10 cellular contexts compared by ENCODE assay signal in genomic region chr2:205025580-205026240, GRCh38.
DNase-seq lines count a peak whose midpoint lies in the region; ATAC-seq and TF ChIP-seq lines count a peak whose summit lies in the region.
"Had no signal": no experiment of that assay in that cellular context is flagged by ENCODE, and none has a peak within 500 bp of the region (broad histone marks: within the 10 kb centered on the region; RNA-seq: fewer than 3 reads in every experiment).

No MANE protein-coding gene starts in this region.

- H3K4me1 Mint-ChIP-seq in stimulated activated effector memory CD8-positive, alpha-beta T cell treated with anti-CD3 and anti-CD28 coated beads, Interleukin-12 subunit alpha, Interleukin-12 subunit beta, amount 100 ng/mL, for 72 hours, result no peaks in the 10 kb centered on the region

- H3K4me3 Mint-ChIP-seq in stimulated activated effector memory CD8-positive, alpha-beta T cell treated with anti-CD3 and anti-CD28 coated beads, Interleukin-12 subunit alpha, Interleukin-12 subunit beta, amount 100 ng/mL, for 72 hours, result no peak overlapping the region
- H3K4me3 Mint-ChIP-seq: activated naive CD8-positive, alpha-beta T cell had no signal

- peak overlapping the region; percentile 75 for H4K8ac ChIP-seq in mesenchymal stem cell (ENCODE audit: low read length)

- H3K27ac ChIP-seq in ACC112 (ENCODE audit: low read depth, low read length) (peak overlapping the region; percentile 48), mammary epithelial cell (ENCODE audit: insufficient read depth, low read depth, low read length) (no peak overlapping the region), mesenchymal stem cell (ENCODE audit: low read length, poor library complexity, severe bottlenecking) (peak overlapping the region; percentile 25)

- peak overlapping the region; percentile 46 to 80 for H3K18ac ChIP-seq in mesenchymal stem cell (ENCODE audit: low read depth in 1 of 2, low read length in 2 of 2)

- H3K9me3 ChIP-seq in mammary epithelial cell (replicated peaks; ENCODE audit: insufficient read depth, low read length), result no peaks in the 10 kb centered on the region
- no peaks in the 10 kb centered on the region for H3K9me3 ChIP-seq in mesenchymal stem cell (ENCODE audit: control insufficient read depth, low read length)

- H3K79me1 ChIP-seq in mesenchymal stem cell (replicated peaks; ENCODE audit: low read length, poor library complexity, severe bottlenecking), result no peaks in the 10 kb centered on the region

- H3K79me2 ChIP-seq in ACC112 (ENCODE audit: control insufficient read depth, insufficient read depth, low read length, unreplicated experiment) (no peaks in the 10 kb centered on the region), mammary epithelial cell (ENCODE audit: insufficient read depth, low read length) (no peaks in the 10 kb centered on the region)

- DNase-seq in OCI-M1 (lab: John Stamatoyannopoulos, UW) (peak; percentile 75), mammary epithelial cell (peak; percentile 1), mesenchymal stem cell (peak; percentile 68), HPDE6-E6E7 (ENCODE audit: extremely low spot score) (no peak), SKM-1 treated with dmso at 0.1 percent for 144 hours (lab: John Stamatoyannopoulos, UW; ENCODE audit: unreplicated experiment) (no peak)
- no peak for DNase-seq in stimulated activated effector memory CD8-positive, alpha-beta T cell treated with anti-CD3 and anti-CD28 coated beads, Interleukin-12 subunit alpha, Interleukin-12 subunit beta, amount 100 ng/mL, for 72 hours (ENCODE audit: low spot score in 2 of 2)
- no peak for DNase-seq in activated CD8-positive, alpha-beta memory T cell treated with anti-CD3 and anti-CD28 coated beads for 24 hours
- DNase-seq: NCI-H1436 treated with DMSO at 0.1 percent for 48 hours had no signal

- TF ChIP-seq CTCF in mammary epithelial cell (conservative IDR thresholded peaks at IDR 0.05 in 1 of 2, IDR thresholded peaks at IDR 0.05 in 1 of 2; ENCODE audit: extremely low read depth in 1 of 2, insufficient read depth in 1 of 2, low read depth in 1 of 2, low read length in 2 of 2), result no peak

- H2AFZ ChIP-seq in ACC112 (ENCODE audit: low read length, unreplicated experiment), result peak overlapping the region; percentile 39
- H2AFZ ChIP-seq in mammary epithelial cell (ENCODE audit: low read depth, low read length), result peak overlapping the region; percentile 6
- H2AFZ ChIP-seq in mesenchymal stem cell (ENCODE audit: low read depth, low read length), result no peak overlapping the region

- H4K20me1 ChIP-seq in mammary epithelial cell (ENCODE audit: insufficient read depth, low read length), result no peaks in the 10 kb centered on the region

- peak overlapping the region; percentile 21 for H2BK15ac ChIP-seq in mesenchymal stem cell (ENCODE audit: low read depth, poor library complexity, severe bottlenecking)

- H3K9me3 Mint-ChIP-seq in stimulated activated effector memory CD8-positive, alpha-beta T cell treated with anti-CD3 and anti-CD28 coated beads, Interleukin-12 subunit alpha, Interleukin-12 subunit beta, amount 100 ng/mL, for 72 hours, result no peaks in the 10 kb centered on the region

- no peak overlapping the region for H3K4ac ChIP-seq in mesenchymal stem cell (ENCODE audit: low read depth in 1 of 2, low read length in 2 of 2)

- H3K36me3 ChIP-seq in ACC112 (ENCODE audit: insufficient read depth, low read length) (no peaks in the 10 kb centered on the region), mammary epithelial cell (ENCODE audit: insufficient read depth, low read length) (no peaks in the 10 kb centered on the region), mesenchymal stem cell (ENCODE audit: control insufficient read depth in 1 of 2, insufficient read depth in 2 of 2, low read depth in 1 of 2, low read length in 2 of 2) (no peaks in the 10 kb centered on the region)

- H3K4me3 ChIP-seq in ACC112 (ENCODE audit: low read depth, low read length) (peak overlapping the region; percentile 57), mammary epithelial cell (replicated peaks in 1 of 3; ENCODE audit: insufficient read depth in 1 of 3, low read depth in 2 of 3, low read length in 3 of 3) (no peak overlapping the region), mesenchymal stem cell (ENCODE audit: insufficient read depth in 1 of 2, low read depth in 1 of 2, low read length in 2 of 2) (peak overlapping the region in 1 of 2 experiments; percentile 3)

- H3K27ac Mint-ChIP-seq in stimulated activated effector memory CD8-positive, alpha-beta T cell treated with anti-CD3 and anti-CD28 coated beads, Interleukin-12 subunit alpha, Interleukin-12 subunit beta, amount 100 ng/mL, for 72 hours, result no peak overlapping the region
- H3K27ac Mint-ChIP-seq: activated naive CD8-positive, alpha-beta T cell had no signal

- dilution Hi-C loops in mammary epithelial cell (cut with HindIII; ENCODE audit: low sequenced_read_pairs), result no loop called here

- H2BK12ac ChIP-seq in mesenchymal stem cell (ENCODE audit: low read length in 2 of 2), result peak overlapping the region; percentile 61 to 89

- in situ Hi-C loops in mammary epithelial cell (cut with MboI; ENCODE audit: low sequenced_read_pairs in 2 of 2), result no loop called here

- H3K36me3 Mint-ChIP-seq in stimulated activated effector memory CD8-positive, alpha-beta T cell treated with anti-CD3 and anti-CD28 coated beads, Interleukin-12 subunit alpha, Interleukin-12 subunit beta, amount 100 ng/mL, for 72 hours, result no peaks in the 10 kb centered on the region

- H3K14ac ChIP-seq in mesenchymal stem cell (ENCODE audit: low read length in 2 of 2), result peak overlapping the region in 1 of 2 experiments; percentile 77

- no peak for ATAC-seq in stimulated activated effector memory CD8-positive, alpha-beta T cell treated with anti-CD3 and anti-CD28 coated beads, Interleukin-12 subunit alpha, Interleukin-12 subunit beta, amount 100 ng/mL, for 72 hours

- H2BK5ac ChIP-seq in mesenchymal stem cell (ENCODE audit: low read depth, low read length, poor library complexity, severe bottlenecking), result no peak overlapping the region

- H3K4me1 ChIP-seq in ACC112 (ENCODE audit: control insufficient read depth, insufficient read depth, low read length, unreplicated experiment) (peaks cover 15% of the 10 kb centered on the region), mammary epithelial cell (ENCODE audit: insufficient read depth, low read length) (peaks cover 11% of the 10 kb centered on the region), mesenchymal stem cell (ENCODE audit: control insufficient read depth, insufficient read depth, low read depth, low read length) (peaks cover 2% of the 10 kb centered on the region)

- peak overlapping the region; percentile 84 for H2AK5ac ChIP-seq in mesenchymal stem cell (ENCODE audit: low read length, severe bottlenecking)

- intact Hi-C loops in mammary epithelial cell (cut with micrococcal nuclease), result loop anchor here (10.0 kb wide), 1 partner anchor 659 kb away; the partner anchor contains the start of gene NRP2

- no TSS peak for BruUV-seq in mammary epithelial cell (replicated peaks; lab: Mats Ljungman, UMichigan)

- no peak overlapping the region for H4K91ac ChIP-seq in mesenchymal stem cell (ENCODE audit: low read length)

- WGBS in mammary epithelial cell (ENCODE audit: low coverage, missing lambda C conversion rate), result 83% methylated on average over 11 of the region's 11 CpGs
- WGBS in mesenchymal stem cell, result 64% methylated on average over 11 of the region's 11 CpGs

- no peak overlapping the region for H2BK120ac ChIP-seq in mesenchymal stem cell (ENCODE audit: low read depth, low read length)

- peak overlapping the region in 1 of 2 experiments; percentile 29 for H3K23ac ChIP-seq in mesenchymal stem cell (ENCODE audit: low read length in 2 of 2)

- no peak overlapping the region for H3K9ac ChIP-seq in mammary epithelial cell (ENCODE audit: insufficient read depth, low read length)
- peak overlapping the region; percentile 52 for H3K9ac ChIP-seq in mesenchymal stem cell (ENCODE audit: low read length)

- H3K27me3 ChIP-seq in ACC112 (ENCODE audit: insufficient read depth, low read length) (no peaks in the 10 kb centered on the region), mammary epithelial cell (ENCODE audit: insufficient read depth, low read length) (no peaks in the 10 kb centered on the region), mesenchymal stem cell (ENCODE audit: control insufficient read depth in 1 of 2, insufficient read depth in 1 of 2, low read length in 2 of 2) (no peaks in the 10 kb centered on the region)

- CTCF ChIA-PET in mammary epithelial cell (lab: Charles Lee; ENCODE audit: low non-redundant PET), result no interaction called here

- H3K4me2 ChIP-seq in mammary epithelial cell (ENCODE audit: insufficient read depth, low read depth, low read length) (peak overlapping the region; percentile 13), mesenchymal stem cell (ENCODE audit: low read length, poor library complexity, severe bottlenecking) (no peak overlapping the region)

Comparison
In these comparisons a context has a peak if more than half of its experiments do, and no peak if none do; other contexts are left out.
1. DNase-seq: peak in OCI-M1 (single experiment), mammary epithelial cell (single experiment) and mesenchymal stem cell (single experiment); none in HPDE6-E6E7 (single experiment), SKM-1 treated with dmso at 0.1 percent for 144 hours (single experiment), stimulated activated effector memory CD8-positive, alpha-beta T cell treated with anti-CD3 and anti-CD28 coated beads, Interleukin-12 subunit alpha, Interleukin-12 subunit beta, amount 100 ng/mL, for 72 hours (0 of 2) and activated CD8-positive, alpha-beta memory T cell treated with anti-CD3 and anti-CD28 coated beads for 24 hours (single experiment).